In the genomic region with DNA sequence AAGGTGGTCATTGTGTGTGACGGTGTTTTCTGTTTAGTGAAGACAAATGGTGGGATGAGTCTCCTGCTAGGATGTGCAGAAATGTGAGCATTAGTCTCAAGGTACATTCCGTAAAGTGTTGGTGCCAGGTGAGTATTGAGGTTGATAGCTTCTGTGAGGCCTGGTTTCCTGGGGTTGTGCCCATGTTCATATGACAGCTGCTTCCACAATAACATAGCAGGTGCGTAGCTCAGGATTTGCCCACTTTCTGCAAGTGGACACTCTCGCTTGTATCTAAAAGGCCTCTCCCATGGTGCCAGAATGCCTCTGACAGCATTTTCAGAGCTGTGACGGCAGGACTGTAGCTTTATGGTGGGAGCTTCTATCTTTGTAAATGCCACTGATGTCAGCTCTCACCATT, we compare ENCODE assay signal across 18 cellular contexts.
"Had no signal": no experiment of that assay in that cellular context is flagged by ENCODE, and none has a peak within 500 bp of the region (broad histone marks: within the 10 kb centered on the region; RNA-seq: fewer than 3 reads in every experiment).

No MANE protein-coding gene starts in this region.

- H3K27me3 Mint-ChIP-seq: naive thymus-derived CD8-positive, alpha-beta T cell had no signal

- DNase-seq: cortex of kidney; effector CD8-positive, alpha-beta T cell; foreskin melanocyte; head of caudate nucleus; kidney glomerular epithelial cell; mammary epithelial cell; naive thymus-derived CD8-positive, alpha-beta T cell; posterior cingulate gyrus; right cardiac atrium; small intestine; stimulated activated CD4-positive, alpha-beta T cell treated with anti-CD3 and anti-CD28 coated beads, Interleukin-12 subunit alpha, Interleukin-12 subunit beta, amount 100 ng/mL, for 4 hours; stimulated activated naive CD4-positive, alpha-beta T cell treated with Interleukin-2 at 50 U/mL for 16 hours; thyroid gland; upper lobe of left lung; uterus had no signal

- ATAC-seq: naive thymus-derived CD8-positive, alpha-beta T cell; right cardiac atrium had no signal

- H3K4me1 ChIP-seq: suprapubic skin, thyroid gland, upper lobe of left lung, uterus had no signal

- H3K27me3 ChIP-seq: dorsolateral prefrontal cortex, hepatocyte, suprapubic skin, thyroid gland, upper lobe of left lung, uterus had no signal

- H3K36me3 ChIP-seq: suprapubic skin, thyroid gland, upper lobe of left lung, uterus had no signal

- H3K27ac ChIP-seq: hepatocyte, suprapubic skin, thyroid gland, upper lobe of left lung, uterus had no signal

- H2AFZ ChIP-seq: hepatocyte had no signal

- H3K4me1 Mint-ChIP-seq: naive thymus-derived CD8-positive, alpha-beta T cell had no signal

- H3K4me3 ChIP-seq: dorsolateral prefrontal cortex, hepatocyte, suprapubic skin, thyroid gland, upper lobe of left lung, uterus had no signal

- H3K79me2 ChIP-seq: hepatocyte had no signal

- H3K4me3 Mint-ChIP-seq: naive thymus-derived CD8-positive, alpha-beta T cell had no signal

- H3K4me2 ChIP-seq: hepatocyte had no signal

- H3K36me3 Mint-ChIP-seq: naive thymus-derived CD8-positive, alpha-beta T cell had no signal

- H3K9me3 ChIP-seq: suprapubic skin, thyroid gland, upper lobe of left lung, uterus had no signal

- H3K27ac Mint-ChIP-seq: naive thymus-derived CD8-positive, alpha-beta T cell had no signal
